8 cellular contexts compared by ENCODE assay signal in genomic region chr15:88476635-88477038, GRCh38. TPM values are rescaled to one million over a fixed set of nuclear protein-coding genes. Genes with fewer than 3 reads are reported as not detected.
A peak's percentile ranks its signal among the peaks of the same experiment; 100 is the strongest.
DNase-seq lines count a peak whose midpoint lies in the region; ATAC-seq and TF ChIP-seq lines count a peak whose summit lies in the region.

No MANE protein-coding gene starts in this region.

- peaks cover 49% of the 10 kb centered on the region for H3K36me3 ChIP-seq in WERI-Rb-1

- no peaks in the 10 kb centered on the region for H3K9me3 ChIP-seq in WERI-Rb-1 (ENCODE audit: severe bottlenecking)

- DNase-seq in AG10803 (ENCODE audit: low read depth) (peak; percentile 47), NCI-H1048 (lab: John Stamatoyannopoulos, UW) (peak; percentile 5), WERI-Rb-1 (peak; percentile 79), globus pallidus (ENCODE audit: low spot score) (peak; percentile 68), renal cortical epithelial cell (ENCODE audit: low read depth) (peak; percentile 25), T1000 (lab: John Stamatoyannopoulos, UW) (no peak)

- TF ChIP-seq CTCF in AG10803 (conservative IDR thresholded peaks at IDR 0.05; ENCODE audit: low read length) (peak; percentile 63), GM12874 (IDR thresholded peaks at IDR 0.05; ENCODE audit: insufficient read depth, low read depth, low read length) (peak; percentile 47; the same call in 1 of the 2 replicates), WERI-Rb-1 (IDR thresholded peaks at IDR 0.05; ENCODE audit: low read depth, low read length) (peak; percentile 57)

- H3K27ac ChIP-seq in WERI-Rb-1 = peak overlapping the region; percentile 97

- no peaks in the 10 kb centered on the region for H3K27me3 ChIP-seq in WERI-Rb-1 (ENCODE audit: insufficient read depth, low read depth, severe bottlenecking)

- no peak overlapping the region for H3K4me3 ChIP-seq in AG10803 (ENCODE audit: low read length)
- no peak overlapping the region for H3K4me3 ChIP-seq in WERI-Rb-1 (ENCODE audit: low read depth, low read length)

- no peak for ATAC-seq in HG02623 (IDR thresholded peaks at IDR 0.05; ENCODE audit: unreplicated experiment)

RNA-seq across cellular contexts. Expression of gene MRPS11, which starts 9.1 kb away (rescaled TPM):
- total RNA-seq in renal cortical epithelial cell = 28.1 and 35.4 TPM in 2 replicates

RNA-seq across cellular contexts. Expression of gene MRPL46, which starts 9.4 kb away (rescaled TPM):
- total RNA-seq in renal cortical epithelial cell = 17.9 and 19.4 TPM in 2 replicates
